16 cellular contexts compared by ENCODE assay signal in the genomic region with DNA sequence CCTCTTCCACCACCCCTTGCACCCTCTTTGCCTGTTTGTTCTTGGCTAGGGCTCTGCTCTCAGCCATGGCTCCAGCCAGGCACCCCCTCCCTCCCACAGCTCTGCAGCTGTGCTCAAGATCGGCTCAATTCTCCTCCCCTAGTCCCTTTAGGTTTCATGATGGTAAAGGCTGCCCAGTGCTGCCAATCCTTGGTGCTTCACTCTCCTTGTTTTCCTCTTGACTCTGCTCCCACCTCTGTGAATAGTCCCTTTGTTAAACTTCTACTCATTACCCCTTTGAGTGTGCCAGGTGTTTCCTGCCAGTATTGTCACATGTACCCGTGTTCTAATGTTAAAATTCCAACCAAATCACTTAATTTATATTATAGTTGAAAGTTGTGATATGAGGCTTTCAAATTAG.
DNase-seq lines count a peak whose midpoint lies in the region; ATAC-seq and TF ChIP-seq lines count a peak whose summit lies in the region.
"Had no signal": no experiment of that assay in that cellular context is flagged by ENCODE, and none has a peak within 500 bp of the region (broad histone marks: within the 10 kb centered on the region; RNA-seq: fewer than 3 reads in every experiment).

No MANE protein-coding gene starts in this region.

- no peak for TF ChIP-seq CTCF in GM13976 (IDR thresholded peaks at IDR 0.05; ENCODE audit: borderline replicate concordance, control extremely low read depth, extremely low read depth, insufficient read depth, missing control alignments)

- H3K27me3 ChIP-seq in layer of hippocampus (ENCODE audit: control insufficient read depth, insufficient read depth, low read length) = no peaks in the 10 kb centered on the region

- ATAC-seq in HG02852 (IDR thresholded peaks at IDR 0.05; ENCODE audit: unreplicated experiment) (no peak), GM19035 (IDR thresholded peaks at IDR 0.05; ENCODE audit: unreplicated experiment) (no peak)
- ATAC-seq: Panc1 had no signal

- H3K4me3 ChIP-seq in Jurkat, Clone E6-1 (ENCODE audit: low read length) = no peak overlapping the region

- DNase-seq in COLO668 (lab: John Stamatoyannopoulos, UW; ENCODE audit: unreplicated experiment) = peak; percentile 27
- DNase-seq in Jurkat, Clone E6-1 (ENCODE audit: low read depth, low spot score) = peak; percentile 65
- DNase-seq in NCI-H510A treated with DMSO at 0.1 percent for 48 hours (lab: John Stamatoyannopoulos, UW) = peak; percentile 81
- no peak for DNase-seq in cardiac septum (ENCODE audit: low spot score)
- no peak for DNase-seq in GM13976 (ENCODE audit: low spot score)
- DNase-seq: activated B cell treated with CpG ODN at 0.5 μM for 24 hours; activated naive CD8-positive, alpha-beta T cell treated with anti-CD3 and anti-CD28 coated beads, Interleukin-2, amount 10 ng/mL, durations not matched to agents 7 days and 5 days; glutamatergic neuron; kidney glomerular epithelial cell; NCI-H1930; stimulated activated CD4-positive, alpha-beta T cell treated with anti-CD3 and anti-CD28 coated beads, Interleukin-15, amount 100 ng/mL, for 24 hours; SW 1271 had no signal

- peak overlapping the region; percentile 74 for H3K27ac ChIP-seq in layer of hippocampus (ENCODE audit: low read depth, low read length)

- intact Hi-C loops in cardiac septum (cut with DNase I) = no loop called here

- in situ Hi-C loops in GM13976 (cut with MboI; ENCODE audit: low sequenced_read_pairs, unreplicated experiment) = no loop called here

Comparison
In these comparisons a context has a peak if more than half of its experiments do, and no peak if none do; other contexts are left out.
1. DNase-seq: peak in COLO668 (single experiment), Jurkat, Clone E6-1 (single experiment) and NCI-H510A treated with DMSO at 0.1 percent for 48 hours (single experiment); none in cardiac septum (single experiment) and GM13976 (single experiment).